Comparison of ENCODE assay signal across 26 cellular contexts in genomic region chr9:18261143-18261542, GRCh38.
A peak's percentile ranks its signal among the peaks of the same experiment; 100 is the strongest.
DNase-seq lines count a peak whose midpoint lies in the region; ATAC-seq, FAIRE-seq and TF ChIP-seq lines count a peak whose summit lies in the region.
"Had no signal": no experiment of that assay in that cellular context is flagged by ENCODE, and none has a peak within 500 bp of the region (broad histone marks: within the 10 kb centered on the region; RNA-seq: fewer than 3 reads in every experiment).

No MANE protein-coding gene starts in this region.

- no peak overlapping the region for H3K27ac ChIP-seq in astrocyte (ENCODE audit: low read depth, low read length)
- H3K27ac ChIP-seq: adrenal gland, dorsolateral prefrontal cortex, esophagus squamous epithelium, gastroesophageal sphincter, HL-60, neural progenitor cell had no signal

- DNase-seq in AG10803 (ENCODE audit: low read depth), result peak; percentile 33
- peak; percentile 10 for DNase-seq in H4 (ENCODE audit: low spot score)
- no peak for DNase-seq in astrocyte (ENCODE audit: low read depth)
- peak; percentile 14 for DNase-seq in myocyte (ENCODE audit: low read depth)
- DNase-seq in omental fat pad (ENCODE audit: low spot score), result no peak
- DNase-seq: activated CD4-positive, alpha-beta T cell treated with anti-CD3 and anti-CD28 coated beads for 1 hour; activated CD8-positive, alpha-beta memory T cell treated with anti-CD3 and anti-CD28 coated beads, Interleukin-2, amount 50 U/mL, for 48 hours; activated CD8-positive, alpha-beta T cell treated with anti-CD3 and anti-CD28 coated beads for 36 hours; activated naive CD4-positive, alpha-beta T cell treated with Interleukin-2 at 50 U/mL for 16 hours; C1 segment of cervical spinal cord; dorsolateral prefrontal cortex; esophagus squamous epithelium; H7; hypothalamus; left cardiac atrium; NCI-H524; stimulated activated CD4-positive, alpha-beta T cell treated with anti-CD3 and anti-CD28 coated beads, Interleukin-2, amount 100 ng/mL, for 48 hours; stimulated activated naive CD8-positive, alpha-beta T cell treated with anti-CD3 and anti-CD28 coated beads, Interleukin-15, amount 100 ng/mL, for 72 hours had no signal

- no peaks in the 10 kb centered on the region for H3K36me3 Mint-ChIP-seq in astrocyte (ENCODE audit: low read depth, unreplicated experiment)
- H3K36me3 Mint-ChIP-seq: neural progenitor cell had no signal

- H3K9me3 ChIP-seq in astrocyte (ENCODE audit: insufficient read depth, low read depth, low read length), result no peaks in the 10 kb centered on the region
- H3K9me3 ChIP-seq: adrenal gland, esophagus squamous epithelium, gastroesophageal sphincter had no signal

- no peaks in the 10 kb centered on the region for H3K27me3 Mint-ChIP-seq in astrocyte (ENCODE audit: low read depth, unreplicated experiment)

- H3K4me3 Mint-ChIP-seq in astrocyte (ENCODE audit: unreplicated experiment), result no peak overlapping the region
- H3K4me3 Mint-ChIP-seq: activated CD8-positive, alpha-beta T cell treated with anti-CD3 and anti-CD28 coated beads for 36 hours; activated T-helper 1 cell treated with anti-CD3 and anti-CD28 coated beads, Interleukin-12 subunit alpha, Interleukin-12 subunit beta, Interleukin-2, Interleukin-4 antibody, amounts not matched to agents 30 ng/mL and 10 ng/mL and 1 ng/mL, durations not matched to agents 14 hours and 24 hours and 36 hours; neural progenitor cell; stimulated activated naive CD8-positive, alpha-beta T cell treated with anti-CD3 and anti-CD28 coated beads, Interleukin-15, amount 100 ng/mL, for 72 hours had no signal

- H3K4me3 ChIP-seq in AG10803 (ENCODE audit: low read length) (no peak overlapping the region), astrocyte (ENCODE audit: insufficient read depth, low read depth, low read length) (no peak overlapping the region)
- H3K4me3 ChIP-seq: adrenal gland, dorsolateral prefrontal cortex, esophagus squamous epithelium, gastroesophageal sphincter, neural progenitor cell had no signal

- H3K4me2 ChIP-seq in astrocyte (ENCODE audit: low read length), result peak overlapping the region; percentile 25
- H3K4me2 ChIP-seq: neural progenitor cell had no signal

- H3K4me1 Mint-ChIP-seq in astrocyte (ENCODE audit: low read depth, unreplicated experiment), result peaks cover 7% of the 10 kb centered on the region
- H3K4me1 Mint-ChIP-seq: stimulated activated naive CD8-positive, alpha-beta T cell treated with anti-CD3 and anti-CD28 coated beads, Interleukin-15, amount 100 ng/mL, for 72 hours had no signal

- H3K36me3 ChIP-seq in astrocyte (ENCODE audit: insufficient read depth, low read length), result no peaks in the 10 kb centered on the region
- H3K36me3 ChIP-seq: adrenal gland, esophagus squamous epithelium, gastroesophageal sphincter, neural progenitor cell had no signal

- H3K9ac ChIP-seq in astrocyte (ENCODE audit: low read length), result no peak overlapping the region
- H3K9ac ChIP-seq: neural progenitor cell had no signal

- ATAC-seq in HG02884 (IDR thresholded peaks at IDR 0.05; ENCODE audit: unreplicated experiment) (no peak), omental fat pad (ENCODE audit: low FRiP score) (no peak), HG03378 (IDR thresholded peaks at IDR 0.05; ENCODE audit: unreplicated experiment) (no peak)
- ATAC-seq: activated CD8-positive, alpha-beta T cell treated with anti-CD3 and anti-CD28 coated beads for 36 hours; gastroesophageal sphincter; left cardiac atrium; stimulated activated naive CD8-positive, alpha-beta T cell treated with anti-CD3 and anti-CD28 coated beads, Interleukin-15, amount 100 ng/mL, for 72 hours had no signal

- H3K27me3 ChIP-seq in astrocyte (ENCODE audit: insufficient read depth, low read length), result no peaks in the 10 kb centered on the region
- H3K27me3 ChIP-seq: adrenal gland, esophagus squamous epithelium, gastroesophageal sphincter, neural progenitor cell had no signal

- H4K20me1 ChIP-seq in astrocyte (ENCODE audit: insufficient read depth, low read length), result no peaks in the 10 kb centered on the region

- no peak overlapping the region for H3K27ac Mint-ChIP-seq in astrocyte (ENCODE audit: unreplicated experiment)
- H3K27ac Mint-ChIP-seq: activated CD8-positive, alpha-beta T cell treated with anti-CD3 and anti-CD28 coated beads for 36 hours; activated T-helper 1 cell treated with anti-CD3 and anti-CD28 coated beads, Interleukin-12 subunit alpha, Interleukin-12 subunit beta, Interleukin-2, Interleukin-4 antibody, amounts not matched to agents 30 ng/mL and 10 ng/mL and 1 ng/mL, durations not matched to agents 14 hours and 24 hours and 36 hours; neural progenitor cell; stimulated activated naive CD8-positive, alpha-beta T cell treated with anti-CD3 and anti-CD28 coated beads, Interleukin-15, amount 100 ng/mL, for 72 hours had no signal

- no peak overlapping the region for H2AFZ ChIP-seq in astrocyte (ENCODE audit: low read depth, low read length)
- H2AFZ ChIP-seq: neural progenitor cell had no signal

- no peaks in the 10 kb centered on the region for H3K4me1 ChIP-seq in astrocyte (ENCODE audit: insufficient read depth, low read length)
- H3K4me1 ChIP-seq: esophagus squamous epithelium, neural progenitor cell had no signal

- peaks cover 4% of the 10 kb centered on the region for H3K9me3 Mint-ChIP-seq in astrocyte (ENCODE audit: unreplicated experiment)
- H3K9me3 Mint-ChIP-seq: activated CD8-positive, alpha-beta T cell treated with anti-CD3 and anti-CD28 coated beads for 36 hours; activated T-helper 1 cell treated with anti-CD3 and anti-CD28 coated beads, Interleukin-12 subunit alpha, Interleukin-12 subunit beta, Interleukin-2, Interleukin-4 antibody, amounts not matched to agents 30 ng/mL and 10 ng/mL and 1 ng/mL, durations not matched to agents 14 hours and 24 hours and 36 hours; neural progenitor cell; stimulated activated naive CD8-positive, alpha-beta T cell treated with anti-CD3 and anti-CD28 coated beads, Interleukin-15, amount 100 ng/mL, for 72 hours had no signal

- no peak for TF ChIP-seq CTCF in AG10803 (conservative IDR thresholded peaks at IDR 0.05; ENCODE audit: low read length)
- no peak for TF ChIP-seq CTCF in astrocyte (IDR thresholded peaks at IDR 0.05; ENCODE audit: insufficient read depth, low read depth, low read length)
- no peak for TF ChIP-seq CTCF in omental fat pad (IDR thresholded peaks at IDR 0.05)

- H3K79me2 ChIP-seq in astrocyte (ENCODE audit: insufficient read depth, low read length), result no peaks in the 10 kb centered on the region

- peak; percentile 52 for FAIRE-seq in astrocyte (lab: Jason Lieb, UNC)
- FAIRE-seq: GM12891 had no signal

Comparison
In these comparisons a context has a peak if more than half of its experiments do, and no peak if none do; other contexts are left out.
1. DNase-seq: peak in AG10803 (single experiment), H4 (single experiment) and myocyte (single experiment); none in astrocyte (single experiment) and omental fat pad (single experiment).